Comparison of ENCODE assay signal across 32 cellular contexts in genomic region chr6:42952389-42952788, GRCh38. TPM values are rescaled to one million over a fixed set of nuclear protein-coding genes. Genes with fewer than 3 reads are reported as not detected.
"Had no signal": no experiment of that assay in that cellular context is flagged by ENCODE, and none has a peak within 500 bp of the region (broad histone marks: within the 10 kb centered on the region; RNA-seq: fewer than 3 reads in every experiment).

No MANE protein-coding gene starts in this region.

- DNase-seq: cortex of kidney; effector CD8-positive, alpha-beta T cell; effector memory CD8-positive, alpha-beta T cell; endodermal cell; erythroblast; esophagus squamous epithelium; foreskin fibroblast; foreskin melanocyte; gastrocnemius medialis; glutamatergic neuron; head of caudate nucleus; heart right ventricle; hippocampal formation; left cardiac atrium; left lung; left ventricle myocardium superior; lower lobe of right lung; mesenchymal stem cell; mucosa of descending colon; naive B cell; naive thymus-derived CD8-positive, alpha-beta T cell had no signal

- H3K27ac Mint-ChIP-seq: dendritic cell treated with granulocyte-macrophage colony-stimulating factor and Interleukin-4, amounts not matched to agents 40 ng/mL and 50 ng/mL, for 4 days; effector memory CD8-positive, alpha-beta T cell; endodermal cell; mesothelial cell of epicardium had no signal

- H3K9me3 ChIP-seq: esophagus squamous epithelium, gastrocnemius medialis, heart right ventricle, left lung, lower lobe of right lung, mucosa of descending colon had no signal

- H3K4me1 Mint-ChIP-seq: endodermal cell, mesothelial cell of epicardium, naive B cell had no signal

- H3K27ac ChIP-seq: epithelial cell of prostate, esophagus squamous epithelium, gastrocnemius medialis, heart right ventricle, left lung, lower lobe of right lung had no signal

- H3K36me3 ChIP-seq: esophagus squamous epithelium, gastrocnemius medialis, left lung, lower lobe of right lung had no signal

- H3K27me3 Mint-ChIP-seq: dendritic cell treated with granulocyte-macrophage colony-stimulating factor and Interleukin-4, amounts not matched to agents 40 ng/mL and 50 ng/mL, for 4 days; effector memory CD8-positive, alpha-beta T cell; naive B cell; naive thymus-derived CD8-positive, alpha-beta T cell had no signal

- H3K27me3 ChIP-seq: esophagus squamous epithelium, gastrocnemius medialis, heart right ventricle, left lung had no signal

- H3K9me3 Mint-ChIP-seq: dendritic cell treated with granulocyte-macrophage colony-stimulating factor and Interleukin-4, amounts not matched to agents 40 ng/mL and 50 ng/mL, for 4 days; effector memory CD8-positive, alpha-beta T cell; endodermal cell; mesothelial cell of epicardium; naive B cell; naive thymus-derived CD8-positive, alpha-beta T cell had no signal

- H3K4me3 Mint-ChIP-seq: dendritic cell treated with granulocyte-macrophage colony-stimulating factor and Interleukin-4, amounts not matched to agents 40 ng/mL and 50 ng/mL, for 4 days; effector memory CD8-positive, alpha-beta T cell; endodermal cell; mesothelial cell of epicardium; naive B cell; naive thymus-derived CD8-positive, alpha-beta T cell had no signal

- H3K4me3 ChIP-seq: esophagus squamous epithelium, gastrocnemius medialis, heart right ventricle, left lung, lower lobe of right lung, mucosa of descending colon had no signal

- ATAC-seq: effector memory CD8-positive, alpha-beta T cell; esophagus mucosa; gastrocnemius medialis; heart right ventricle; left cardiac atrium; left lung; left ventricle myocardium superior; lower lobe of right lung; mucosa of descending colon; naive thymus-derived CD8-positive, alpha-beta T cell had no signal

RNA-seq across cellular contexts. Expression of gene GNMT, which starts 8.2 kb away (rescaled TPM):
- total RNA-seq: esophagus mucosa, glomerular endothelial cell, kidney epithelial cell, myocyte had no signal

RNA-seq across cellular contexts. Expression of gene PTCRA, which starts 36.5 kb away (rescaled TPM):
- total RNA-seq: dermis microvascular lymphatic vessel endothelial cell; endodermal cell; esophagus mucosa; esophagus squamous epithelium; gastrocnemius medialis; glomerular endothelial cell; heart right ventricle; kidney epithelial cell; left cardiac atrium; left ventricle myocardium superior; lower leg skin; lung microvascular endothelial cell; mesenteric fat pad; mesothelial cell of epicardium; mucosa of descending colon; myocyte; naive thymus-derived CD8-positive, alpha-beta T cell had no signal
